ENCODE assay signal across 13 cellular contexts in the genomic region with DNA sequence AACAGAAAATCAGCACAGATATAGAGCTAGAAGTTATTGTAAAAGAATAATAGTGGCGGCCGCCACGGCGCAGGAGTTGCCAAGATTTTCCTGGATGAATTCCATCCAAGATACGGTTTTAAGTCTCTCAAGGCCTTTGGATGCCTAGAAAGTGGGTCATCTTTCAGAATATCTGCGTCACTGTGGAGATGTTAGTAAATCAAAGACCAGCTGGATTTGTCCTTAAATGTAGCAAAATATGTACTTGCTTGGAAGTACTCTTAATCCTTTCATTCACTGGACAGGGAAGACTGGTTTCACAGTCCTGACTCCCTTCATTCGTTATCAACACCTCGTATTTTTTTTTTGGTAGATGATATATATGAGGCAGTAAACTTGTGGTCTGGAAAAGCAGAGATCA.
DNase-seq lines count a peak whose midpoint lies in the region; ATAC-seq and TF ChIP-seq lines count a peak whose summit lies in the region.
"Had no signal": no experiment of that assay in that cellular context is flagged by ENCODE, and none has a peak within 500 bp of the region (broad histone marks: within the 10 kb centered on the region; RNA-seq: fewer than 3 reads in every experiment).

No MANE protein-coding gene starts in this region.

- no peak overlapping the region for H3K27ac Mint-ChIP-seq in CD14-positive monocyte
- H3K27ac Mint-ChIP-seq in stimulated activated naive CD8-positive, alpha-beta T cell treated with anti-CD3 and anti-CD28 coated beads, Interleukin-15, amount 100 ng/mL, for 72 hours = no peak overlapping the region
- H3K27ac Mint-ChIP-seq: activated B cell treated with CpG ODN at 0.5 μM for 24 hours; CD8-positive, alpha-beta memory T cell had no signal

- peak overlapping the region; percentile 54 to 61 for H3K27ac ChIP-seq in right atrium auricular region

- DNase-seq in ELR (ENCODE audit: low read depth) (peak; percentile 25), brain pericyte (ENCODE audit: low read depth, low spot score) (peak; percentile 51), right atrium auricular region (ENCODE audit: low spot score) (peak; percentile 75), skeletal muscle cell (ENCODE audit: low read depth) (peak; percentile 99), CD14-positive monocyte (ENCODE audit: low spot score) (no peak)
- DNase-seq in stimulated activated naive CD8-positive, alpha-beta T cell treated with anti-CD3 and anti-CD28 coated beads, Interleukin-15, amount 100 ng/mL, for 72 hours = no peak
- DNase-seq: activated B cell treated with CpG ODN at 0.5 μM for 24 hours; activated T-cell treated with anti-CD3 and anti-CD28 coated beads, Interleukin-2, amount 50 U/mL, for 48 hours; CD8-positive, alpha-beta memory T cell; cortex of kidney; RPMI8226 had no signal

- peaks cover 0 to 5% (median 0%) of the 10 kb centered on the region in 7 donors for H3K9me3 Mint-ChIP-seq in CD14-positive monocyte
- no peaks in the 10 kb centered on the region for H3K9me3 Mint-ChIP-seq in stimulated activated naive CD8-positive, alpha-beta T cell treated with anti-CD3 and anti-CD28 coated beads, Interleukin-15, amount 100 ng/mL, for 72 hours
- H3K9me3 Mint-ChIP-seq: activated B cell treated with CpG ODN at 0.5 μM for 24 hours; CD8-positive, alpha-beta memory T cell had no signal

- no peak overlapping the region for H3K4me3 Mint-ChIP-seq in CD14-positive monocyte
- no peak overlapping the region for H3K4me3 Mint-ChIP-seq in stimulated activated naive CD8-positive, alpha-beta T cell treated with anti-CD3 and anti-CD28 coated beads, Interleukin-15, amount 100 ng/mL, for 72 hours
- H3K4me3 Mint-ChIP-seq: activated B cell treated with CpG ODN at 0.5 μM for 24 hours; CD8-positive, alpha-beta memory T cell had no signal

- ATAC-seq in GM21381 (IDR thresholded peaks at IDR 0.05; ENCODE audit: unreplicated experiment) (no peak), HG03039 (IDR thresholded peaks at IDR 0.05; ENCODE audit: unreplicated experiment) (no peak)
- no peak for ATAC-seq in stimulated activated naive CD8-positive, alpha-beta T cell treated with anti-CD3 and anti-CD28 coated beads, Interleukin-15, amount 100 ng/mL, for 72 hours

- H3K4me1 Mint-ChIP-seq in CD14-positive monocyte = peaks cover 3% of the 10 kb centered on the region
- H3K4me1 Mint-ChIP-seq in stimulated activated naive CD8-positive, alpha-beta T cell treated with anti-CD3 and anti-CD28 coated beads, Interleukin-15, amount 100 ng/mL, for 72 hours = peaks cover 16% of the 10 kb centered on the region
- H3K4me1 Mint-ChIP-seq: activated B cell treated with CpG ODN at 0.5 μM for 24 hours had no signal

- TF ChIP-seq CTCF in right atrium auricular region (IDR thresholded peaks at IDR 0.05) (no peak), CD14-positive monocyte (IDR thresholded peaks at IDR 0.05) (no peak)

- no peaks in the 10 kb centered on the region for H3K36me3 ChIP-seq in right atrium auricular region

- H3K4me3 ChIP-seq in right atrium auricular region (no peak overlapping the region), skeletal muscle cell (ENCODE audit: low read depth, low read length) (no peak overlapping the region)

- no peaks in the 10 kb centered on the region for H3K36me3 Mint-ChIP-seq in CD14-positive monocyte
- H3K36me3 Mint-ChIP-seq: CD8-positive, alpha-beta memory T cell had no signal

- H3K27me3 Mint-ChIP-seq in CD14-positive monocyte (ENCODE audit: low read depth in 3 of 3) = peaks cover 15 to 39% (median 21%) of the 10 kb centered on the region in 3 donors
- peaks cover 71% of the 10 kb centered on the region for H3K27me3 Mint-ChIP-seq in stimulated activated naive CD8-positive, alpha-beta T cell treated with anti-CD3 and anti-CD28 coated beads, Interleukin-15, amount 100 ng/mL, for 72 hours

- H3K9me3 ChIP-seq in right atrium auricular region = no peaks in the 10 kb centered on the region

- H3K4me1 ChIP-seq in right atrium auricular region = peaks cover 0 to 33% of the 10 kb centered on the region in 2 donors

- no peaks in the 10 kb centered on the region for H3K27me3 ChIP-seq in right atrium auricular region

- intact Hi-C loops in CD14-positive monocyte (cut with micrococcal nuclease) = no loop called here

Comparison
In these comparisons a context has a peak if more than half of its experiments do, and no peak if none do; other contexts are left out.
1. DNase-seq: peak in ELR (single experiment), brain pericyte (single experiment), right atrium auricular region (single experiment) and skeletal muscle cell (single experiment); none in CD14-positive monocyte (single experiment) and stimulated activated naive CD8-positive, alpha-beta T cell treated with anti-CD3 and anti-CD28 coated beads, Interleukin-15, amount 100 ng/mL, for 72 hours (0 of 2).